Comparison of ENCODE assay signal across 28 cellular contexts in genomic region chr2:122164964-122165363, GRCh38.
"Had no signal": no experiment of that assay in that cellular context is flagged by ENCODE, and none has a peak within 500 bp of the region (broad histone marks: within the 10 kb centered on the region; RNA-seq: fewer than 3 reads in every experiment).

No MANE protein-coding gene starts in this region.

- H3K4me3 ChIP-seq: colonic mucosa, coronary artery, dorsolateral prefrontal cortex, esophagus muscularis mucosa, esophagus squamous epithelium, gastrocnemius medialis, gastroesophageal sphincter, heart left ventricle, heart right ventricle had no signal

- DNase-seq: colonic mucosa; cortex of kidney; dermis blood vessel endothelial cell; dorsolateral prefrontal cortex; effector CD4-positive, alpha-beta T cell; effector CD8-positive, alpha-beta T cell; effector memory CD4-positive, alpha-beta T cell; effector memory CD8-positive, alpha-beta T cell; endodermal cell; erythroblast; esophagus squamous epithelium; foreskin fibroblast; foreskin keratinocyte; foreskin melanocyte; gastrocnemius medialis; glutamatergic neuron; head of caudate nucleus; heart left ventricle; heart right ventricle had no signal

- H3K27ac ChIP-seq: colonic mucosa, coronary artery, dorsolateral prefrontal cortex, epithelial cell of prostate, esophagus muscularis mucosa, esophagus squamous epithelium, foreskin keratinocyte, gastrocnemius medialis, gastroesophageal sphincter, heart left ventricle, heart right ventricle had no signal

- FAIRE-seq: colon, endometrium, endothelial cell of umbilical vein, frontal cortex had no signal

- H3K27me3 ChIP-seq: colonic mucosa, dorsolateral prefrontal cortex, esophagus muscularis mucosa, esophagus squamous epithelium, foreskin keratinocyte, gastrocnemius medialis, gastroesophageal sphincter, heart left ventricle had no signal

- H3K9me3 ChIP-seq: colonic mucosa, esophagus muscularis mucosa, esophagus squamous epithelium, gastrocnemius medialis, gastroesophageal sphincter, heart left ventricle, heart right ventricle had no signal

- ATAC-seq: effector memory CD8-positive, alpha-beta T cell; esophagus mucosa; foreskin keratinocyte; gastrocnemius medialis; gastroesophageal sphincter; heart left ventricle; heart right ventricle had no signal

- H3K4me1 ChIP-seq: colonic mucosa, esophagus muscularis mucosa, esophagus squamous epithelium, foreskin keratinocyte, gastrocnemius medialis, gastroesophageal sphincter, heart left ventricle, heart right ventricle had no signal

- H3K36me3 ChIP-seq: colonic mucosa, esophagus muscularis mucosa, esophagus squamous epithelium, gastrocnemius medialis, gastroesophageal sphincter, heart left ventricle, heart right ventricle had no signal
